Comparison of ENCODE assay signal across 1 cellular context in genomic region chr16:63983401-63983800, GRCh38.
TF ChIP-seq lines count a peak whose summit lies in the region.

No MANE protein-coding gene starts in this region.

TF ChIP-seq in GM23338, 12 proteins besides CTCF, POLR2A, EP300 and RAD21 (continued from another document):
- TF ChIP-seq ZNF462 (CRISPR knock-in tag; IDR thresholded peaks at IDR 0.05) (no peak), CREB1 (CRISPR knock-in tag; IDR thresholded peaks at IDR 0.05; ENCODE audit: low read depth) (no peak), EZH2phosphoT487 (IDR thresholded peaks at IDR 0.05; ENCODE audit: unreplicated experiment) (no peak), NANOG (IDR thresholded peaks at IDR 0.05; ENCODE audit: borderline replicate concordance) (no peak), POLR2AphosphoS5 (IDR thresholded peaks at IDR 0.05; ENCODE audit: low read depth) (no peak), STAT1 (IDR thresholded peaks at IDR 0.05; ENCODE audit: unreplicated experiment) (no peak), ZNF114 (CRISPR knock-in tag; IDR thresholded peaks at IDR 0.05) (no peak), JUNB (IDR thresholded peaks at IDR 0.05; ENCODE audit: unreplicated experiment) (no peak)
- TF ChIP-seq, protein P1, sequence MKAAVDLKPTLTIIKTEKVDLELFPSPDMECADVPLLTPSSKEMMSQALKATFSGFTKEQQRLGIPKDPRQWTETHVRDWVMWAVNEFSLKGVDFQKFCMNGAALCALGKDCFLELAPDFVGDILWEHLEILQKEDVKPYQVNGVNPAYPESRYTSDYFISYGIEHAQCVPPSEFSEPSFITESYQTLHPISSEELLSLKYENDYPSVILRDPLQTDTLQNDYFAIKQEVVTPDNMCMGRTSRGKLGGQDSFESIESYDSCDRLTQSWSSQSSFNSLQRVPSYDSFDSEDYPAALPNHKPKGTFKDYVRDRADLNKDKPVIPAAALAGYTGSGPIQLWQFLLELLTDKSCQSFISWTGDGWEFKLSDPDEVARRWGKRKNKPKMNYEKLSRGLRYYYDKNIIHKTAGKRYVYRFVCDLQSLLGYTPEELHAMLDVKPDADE (IDR thresholded peaks at IDR 0.05), result no peak
TF ChIP-seq in GM23338: peak in this region for 0.
